Comparison of ENCODE assay signal across 15 cellular contexts in the genomic region with DNA sequence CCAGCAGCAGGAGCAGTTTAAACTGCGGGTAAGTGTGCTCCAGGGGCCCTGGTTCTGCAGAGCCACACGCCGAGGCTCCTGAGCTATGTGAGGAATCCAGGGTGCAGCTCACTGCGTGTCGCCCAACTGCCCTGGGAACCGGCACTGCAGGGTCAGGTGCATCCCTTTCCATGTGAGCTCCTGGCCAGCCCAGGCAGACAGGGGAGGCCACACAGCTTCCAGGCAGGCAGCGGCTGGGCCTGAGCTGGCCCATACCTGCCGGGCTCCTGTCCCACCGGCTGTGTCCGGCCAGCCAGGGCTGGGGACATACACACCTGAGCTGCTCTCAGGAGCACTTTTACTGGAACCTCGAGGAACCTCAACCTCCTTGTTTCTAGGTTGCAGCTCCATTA. TPM values are rescaled to one million over a fixed set of nuclear protein-coding genes. Genes with fewer than 3 reads are reported as not detected.
A peak's percentile ranks its signal among the peaks of the same experiment; 100 is the strongest.
DNase-seq lines count a peak whose midpoint lies in the region; ATAC-seq and TF ChIP-seq lines count a peak whose summit lies in the region.
"Had no signal": no experiment of that assay in that cellular context is flagged by ENCODE, and none has a peak within 500 bp of the region (broad histone marks: within the 10 kb centered on the region; RNA-seq: fewer than 3 reads in every experiment).

No MANE protein-coding gene starts in this region.

- H3K36me3 Mint-ChIP-seq in CD14-positive monocyte, result no peaks in the 10 kb centered on the region
- H3K36me3 Mint-ChIP-seq: activated CD8-positive, alpha-beta memory T cell treated with anti-CD3 and anti-CD28 coated beads, Interleukin-2, amount 10 ng/mL, durations not matched to agents 7 days and 5 days; activated naive CD4-positive, alpha-beta T cell treated with anti-CD3 and anti-CD28 coated beads, Interleukin-2, amount 50 U/mL, for 72 hours had no signal

- peaks cover 0 to 6% (median 0%) of the 10 kb centered on the region in 3 donors for H3K27me3 ChIP-seq in gastrocnemius medialis
- no peaks in the 10 kb centered on the region for H3K27me3 ChIP-seq in WERI-Rb-1 (ENCODE audit: insufficient read depth, low read depth, severe bottlenecking)
- H3K27me3 ChIP-seq: hepatocyte had no signal

- peaks cover 2 to 13% (median 11%) of the 10 kb centered on the region in 3 donors for H3K27me3 Mint-ChIP-seq in CD14-positive monocyte (ENCODE audit: low read depth in 3 of 3)
- H3K27me3 Mint-ChIP-seq: activated CD8-positive, alpha-beta memory T cell treated with anti-CD3 and anti-CD28 coated beads, Interleukin-2, amount 10 ng/mL, durations not matched to agents 7 days and 5 days had no signal

- ATAC-seq in gastrocnemius medialis, result no peak
- ATAC-seq: activated CD8-positive, alpha-beta memory T cell treated with anti-CD3 and anti-CD28 coated beads, Interleukin-2, amount 10 ng/mL, durations not matched to agents 7 days and 5 days; activated naive CD4-positive, alpha-beta T cell treated with anti-CD3 and anti-CD28 coated beads, Interleukin-2, amount 50 U/mL, for 72 hours had no signal

- in situ Hi-C loops in gastrocnemius medialis (cut with MboI; ENCODE audit: low sequenced_read_pairs in 4 of 4), result no loop called here

- H3K27ac Mint-ChIP-seq in CD14-positive monocyte, result no peak overlapping the region
- H3K27ac Mint-ChIP-seq: activated CD8-positive, alpha-beta memory T cell treated with anti-CD3 and anti-CD28 coated beads, Interleukin-2, amount 10 ng/mL, durations not matched to agents 7 days and 5 days; activated naive CD4-positive, alpha-beta T cell treated with anti-CD3 and anti-CD28 coated beads, Interleukin-2, amount 50 U/mL, for 72 hours; B cell had no signal

- H3K4me3 ChIP-seq in gastrocnemius medialis (no peak overlapping the region), WERI-Rb-1 (ENCODE audit: low read depth, low read length) (no peak overlapping the region)
- H3K4me3 ChIP-seq: hepatocyte, lung had no signal

- TF ChIP-seq POLR2A in gastrocnemius medialis (IDR thresholded peaks at IDR 0.05), result no peak

- H3K36me3 ChIP-seq in gastrocnemius medialis (no peaks in the 10 kb centered on the region), WERI-Rb-1 (no peaks in the 10 kb centered on the region)

- DNase-seq in CD14-positive monocyte (ENCODE audit: low spot score), result peak; percentile 29
- DNase-seq in SW480 (ENCODE audit: low spot score), result peak; percentile 35
- DNase-seq in left kidney (ENCODE audit: low read depth, low spot score), result peak; percentile 67
- peak in 1 of 2 donors; percentile 2 for DNase-seq in gastrocnemius medialis
- DNase-seq in CD1c-positive myeloid dendritic cell (ENCODE audit: extremely low spot score), result no peak
- DNase-seq in WERI-Rb-1, result no peak
- DNase-seq in hepatic stellate cell (ENCODE audit: low spot score), result no peak
- no peak for DNase-seq in A172 (ENCODE audit: low spot score)
- DNase-seq: activated CD8-positive, alpha-beta memory T cell treated with anti-CD3 and anti-CD28 coated beads, Interleukin-2, amount 10 ng/mL, durations not matched to agents 7 days and 5 days; DMS79 treated with DMSO at 0.1 percent for 48 hours; NCI-H2227 treated with DMSO at 0.1 percent for 48 hours had no signal

- peaks cover 8 to 14% of the 10 kb centered on the region in 2 donors for H3K4me1 ChIP-seq in gastrocnemius medialis

- intact Hi-C loops in CD14-positive monocyte (cut with micrococcal nuclease), result no loop called here
- intact Hi-C loops in gastrocnemius medialis (cut with DNase I; ENCODE audit: low total_unique reads), result no loop called here

- H3K27ac ChIP-seq in gastrocnemius medialis, result peak overlapping the region in 3 of 4 donors; percentile 27 to 71 (median 30)
- H3K27ac ChIP-seq in WERI-Rb-1, result no peak overlapping the region
- H3K27ac ChIP-seq: hepatocyte had no signal

- no peak overlapping the region for H3K4me3 Mint-ChIP-seq in CD14-positive monocyte
- H3K4me3 Mint-ChIP-seq: activated CD8-positive, alpha-beta memory T cell treated with anti-CD3 and anti-CD28 coated beads, Interleukin-2, amount 10 ng/mL, durations not matched to agents 7 days and 5 days; B cell had no signal

- TF ChIP-seq CTCF in CD14-positive monocyte (IDR thresholded peaks at IDR 0.05) (no peak), gastrocnemius medialis (IDR thresholded peaks at IDR 0.05 in 4 of 5, conservative IDR thresholded peaks at IDR 0.05 in 1 of 5) (no peak), WERI-Rb-1 (IDR thresholded peaks at IDR 0.05; ENCODE audit: low read depth, low read length) (no peak)

- no peaks in the 10 kb centered on the region for H3K4me1 Mint-ChIP-seq in CD14-positive monocyte
- H3K4me1 Mint-ChIP-seq: activated CD8-positive, alpha-beta memory T cell treated with anti-CD3 and anti-CD28 coated beads, Interleukin-2, amount 10 ng/mL, durations not matched to agents 7 days and 5 days; B cell had no signal

- H3K9me3 ChIP-seq in gastrocnemius medialis (no peaks in the 10 kb centered on the region), WERI-Rb-1 (ENCODE audit: severe bottlenecking) (no peaks in the 10 kb centered on the region)

- H3K9me3 Mint-ChIP-seq in CD14-positive monocyte, result peaks cover 0 to 2% (median 0%) of the 10 kb centered on the region in 7 donors
- H3K9me3 Mint-ChIP-seq: activated naive CD4-positive, alpha-beta T cell treated with anti-CD3 and anti-CD28 coated beads, Interleukin-2, amount 50 U/mL, for 72 hours had no signal

RNA-seq across cellular contexts. Expression of a gene that starts 18.6 kb away (rescaled TPM):
- polyA plus RNA-seq in CD14-positive monocyte, result 1 to 10 TPM in 1 of 2 donors, under 1 TPM in 1; 0.80 to 1.1 TPM
- 10 to 100 TPM; 16.4 to 42.2 (median 20.7) TPM for total RNA-seq in gastrocnemius medialis
- 72.9 and 115 TPM in 2 replicates for total RNA-seq in A172 (2014; rRNA removed; shearing (Covaris generic))

Comparison
In these comparisons a context has a peak if more than half of its experiments do, and no peak if none do; other contexts are left out.
1. DNase-seq: peak in CD14-positive monocyte (single experiment), SW480 (single experiment) and left kidney (single experiment); none in CD1c-positive myeloid dendritic cell (single experiment), WERI-Rb-1 (single experiment), hepatic stellate cell (single experiment) and A172 (single experiment).